8 cellular contexts compared by ENCODE assay signal in the genomic region with DNA sequence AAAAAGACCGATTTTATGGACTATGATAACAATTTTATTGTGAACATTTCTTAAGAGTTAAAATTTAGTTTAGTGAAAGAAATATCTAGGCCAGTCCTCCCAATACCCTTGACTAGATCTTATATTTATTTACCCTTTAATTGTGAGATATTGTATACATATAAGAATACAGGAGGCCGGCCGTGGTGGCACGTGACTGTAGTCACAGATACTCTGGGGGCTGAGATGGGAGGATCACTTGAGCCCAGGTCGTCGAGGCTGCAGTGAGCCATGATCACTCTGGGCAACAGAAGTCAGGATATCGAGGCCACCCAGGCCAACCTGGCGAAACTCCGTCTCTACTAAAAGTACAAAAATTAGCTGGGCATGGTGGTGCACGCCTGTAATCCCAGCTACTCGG. TPM values are rescaled to one million over a fixed set of nuclear protein-coding genes. Genes with fewer than 3 reads are reported as not detected.
A peak's percentile ranks its signal among the peaks of the same experiment; 100 is the strongest.
DNase-seq lines count a peak whose midpoint lies in the region; ATAC-seq and TF ChIP-seq lines count a peak whose summit lies in the region.

No MANE protein-coding gene starts in this region.

- H3K27ac Mint-ChIP-seq in activated CD8-positive, alpha-beta T cell treated with anti-CD3 and anti-CD28 coated beads, Interleukin-2, amount 10 ng/mL, durations not matched to agents 7 days and 5 days, result peak overlapping the region; percentile 99

- DNase-seq in cardiac muscle cell (ENCODE audit: low read depth in 1 of 2, low spot score in 1 of 2) (no peak), Right ventricle myocardium inferior (ENCODE audit: missing footprints) (no peak), upper lobe of left lung (no peak), GDM1 (lab: John Stamatoyannopoulos, UW) (no peak), medulla oblongata (ENCODE audit: extremely low spot score) (no peak), inferior parietal cortex (ENCODE audit: extremely low spot score) (no peak)
- DNase-seq in activated CD8-positive, alpha-beta T cell treated with anti-CD3 and anti-CD28 coated beads, Interleukin-2, amount 10 ng/mL, durations not matched to agents 7 days and 5 days, result no peak

- H3K27me3 ChIP-seq in cardiac muscle cell (no peaks in the 10 kb centered on the region), liver (ENCODE audit: control insufficient read depth in 4 of 4, insufficient read depth in 4 of 4, low read length in 3 of 4) (no peaks in the 10 kb centered on the region), upper lobe of left lung (no peaks in the 10 kb centered on the region)

- POLR2A ChIA-PET in activated CD8-positive, alpha-beta T cell treated with anti-CD3 and anti-CD28 coated beads, Interleukin-2, amount 10 ng/mL, durations not matched to agents 7 days and 5 days (lab: Charles Lee), result interaction anchor here (0.6 to 1.3 kb wide), 6 partner anchors 9 to 147 kb away, joined by 3 to 5 read pairs (median 4); a partner anchor contains a TSS

- CTCF ChIA-PET in activated CD8-positive, alpha-beta T cell treated with anti-CD3 and anti-CD28 coated beads, Interleukin-2, amount 10 ng/mL, durations not matched to agents 7 days and 5 days (lab: Charles Lee), result interaction anchor here (1.2 to 1.6 kb wide), 3 partner anchors 12 to 136 kb away, joined by 4 to 6 read pairs (median 4); no protein-coding TSS in a partner anchor

- H3K9ac ChIP-seq in liver (ENCODE audit: low read depth in 1 of 2, low read length in 2 of 2), result peak overlapping the region; percentile 81

- no peak for TF ChIP-seq EP300 in upper lobe of left lung (IDR thresholded peaks at IDR 0.05)

- TF ChIP-seq RAD21 in liver (IDR thresholded peaks at IDR 0.05), result no peak

- no peak for TF ChIP-seq POLR2A in upper lobe of left lung (IDR thresholded peaks at IDR 0.05)

- ATAC-seq in Right ventricle myocardium inferior (no peak), upper lobe of left lung (ENCODE audit: low FRiP score in 2 of 2) (no peak)
- ATAC-seq in activated CD8-positive, alpha-beta T cell treated with anti-CD3 and anti-CD28 coated beads, Interleukin-2, amount 10 ng/mL, durations not matched to agents 7 days and 5 days, result no peak

- H3K9me3 ChIP-seq in cardiac muscle cell (ENCODE audit: low read depth) (no peaks in the 10 kb centered on the region), liver (ENCODE audit: control insufficient read depth in 4 of 4, low read length in 3 of 4) (no peaks in the 10 kb centered on the region), upper lobe of left lung (no peaks in the 10 kb centered on the region)

- WGBS in liver, result 75% methylated on average over 11 of the region's 11 CpGs
- WGBS in upper lobe of left lung, 2 donors, result 71 to 76% methylated on average over 11 of the region's 11 CpGs

- peaks cover 4% of the 10 kb centered on the region for H3K27me3 Mint-ChIP-seq in activated CD8-positive, alpha-beta T cell treated with anti-CD3 and anti-CD28 coated beads, Interleukin-2, amount 10 ng/mL, durations not matched to agents 7 days and 5 days (ENCODE audit: low read depth)

- no peaks in the 10 kb centered on the region for H3K9me3 Mint-ChIP-seq in activated CD8-positive, alpha-beta T cell treated with anti-CD3 and anti-CD28 coated beads, Interleukin-2, amount 10 ng/mL, durations not matched to agents 7 days and 5 days (ENCODE audit: insufficient read depth)

- no peak for TF ChIP-seq CTCF in cardiac muscle cell (IDR thresholded peaks at IDR 0.05; ENCODE audit: low read depth, low read length)
- TF ChIP-seq CTCF in liver (IDR thresholded peaks at IDR 0.05; ENCODE audit: low read depth, low read length, missing input control), result no peak
- no peak for TF ChIP-seq CTCF in upper lobe of left lung (IDR thresholded peaks at IDR 0.05)

- H3K27ac ChIP-seq in cardiac muscle cell (peak overlapping the region; percentile 74), liver (ENCODE audit: low read depth in 1 of 2, low read length in 2 of 2) (peak overlapping the region; percentile 73 to 74), upper lobe of left lung (peak overlapping the region; percentile 79 to 93 (median 90))

- H3K4me3 ChIP-seq in cardiac muscle cell (peak overlapping the region; percentile 77), liver (ENCODE audit: low read depth in 1 of 3, low read length in 3 of 3) (peak overlapping the region in 1 of 3 donors; percentile 64), upper lobe of left lung (peak overlapping the region; percentile 75 to 97 (median 89))

- peaks cover 26% of the 10 kb centered on the region for H3K36me3 Mint-ChIP-seq in activated CD8-positive, alpha-beta T cell treated with anti-CD3 and anti-CD28 coated beads, Interleukin-2, amount 10 ng/mL, durations not matched to agents 7 days and 5 days (ENCODE audit: low read depth)

- peak overlapping the region; percentile 91 for H3K4me3 Mint-ChIP-seq in activated CD8-positive, alpha-beta T cell treated with anti-CD3 and anti-CD28 coated beads, Interleukin-2, amount 10 ng/mL, durations not matched to agents 7 days and 5 days

- intact Hi-C loops in Right ventricle myocardium inferior (cut with DNase I), result loop anchor here (1.0 to 10.0 kb wide), 2 partner anchors 51 to 241 kb away; a partner anchor contains a TSS

- peaks cover under 1% of the 10 kb centered on the region for H3K36me3 ChIP-seq in cardiac muscle cell
- peaks cover 0 to 20% (median 14%) of the 10 kb centered on the region in 4 donors for H3K36me3 ChIP-seq in liver (ENCODE audit: control insufficient read depth in 4 of 4, insufficient read depth in 3 of 4, low read depth in 1 of 4, low read length in 3 of 4)
- H3K36me3 ChIP-seq in upper lobe of left lung, result peaks cover 5 to 17% (median 10%) of the 10 kb centered on the region in 4 donors

- H3K4me1 ChIP-seq in cardiac muscle cell (ENCODE audit: low read depth), result no peaks in the 10 kb centered on the region
- peaks cover 3 to 19% (median 12%) of the 10 kb centered on the region in 4 donors for H3K4me1 ChIP-seq in liver (ENCODE audit: control insufficient read depth in 4 of 4, insufficient read depth in 4 of 4, low read length in 3 of 4)
- H3K4me1 ChIP-seq in upper lobe of left lung, result peaks cover 10 to 24% (median 20%) of the 10 kb centered on the region in 4 donors

- H3K4me1 Mint-ChIP-seq in activated CD8-positive, alpha-beta T cell treated with anti-CD3 and anti-CD28 coated beads, Interleukin-2, amount 10 ng/mL, durations not matched to agents 7 days and 5 days (ENCODE audit: low read depth), result peaks cover 38% of the 10 kb centered on the region

TF ChIP-seq in liver, 16 proteins besides CTCF, POLR2A, EP300 and RAD21 (continues in another document):
- no peak for TF ChIP-seq SP1 (IDR thresholded peaks at IDR 0.05)
- TF ChIP-seq, protein P1, sequence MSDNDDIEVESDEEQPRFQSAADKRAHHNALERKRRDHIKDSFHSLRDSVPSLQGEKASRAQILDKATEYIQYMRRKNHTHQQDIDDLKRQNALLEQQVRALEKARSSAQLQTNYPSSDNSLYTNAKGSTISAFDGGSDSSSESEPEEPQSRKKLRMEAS (IDR thresholded peaks at IDR 0.05), result no peak

RNA-seq across cellular contexts. Expression of a gene that starts 0.8 kb away (rescaled TPM):
- total RNA-seq in cardiac muscle cell, result 16.8 and 21.1 TPM in 2 replicates
- polyA plus RNA-seq in cardiac muscle cell, result 24.5 and 28.6 TPM in 2 replicates
- total RNA-seq in Right ventricle myocardium inferior, result 19.1 TPM
- total RNA-seq in activated CD8-positive, alpha-beta T cell treated with anti-CD3 and anti-CD28 coated beads, Interleukin-2, amount 10 ng/mL, durations not matched to agents 7 days and 5 days, result 10 to 100 TPM; 34.0 to 35.1 TPM
- total RNA-seq in liver, result 10 to 100 TPM; 27.5 to 32.5 TPM
- polyA plus RNA-seq in liver, result 10 to 100 TPM; 27.8 to 33.8 TPM
- total RNA-seq in upper lobe of left lung, result 100 to 1,000 TPM in 4 of 6 donors, 10 to 100 TPM in 2; 57.3 to 123 (median 105) TPM

RNA-seq across cellular contexts. Expression of a gene that starts 8.0 kb away (rescaled TPM):
- 66.7 and 129 TPM in 2 replicates for total RNA-seq in cardiac muscle cell
- 86.2 and 126 TPM in 2 replicates for polyA plus RNA-seq in cardiac muscle cell
- 8.1 TPM for total RNA-seq in Right ventricle myocardium inferior
- 10 to 100 TPM; 50.6 to 50.8 TPM for total RNA-seq in activated CD8-positive, alpha-beta T cell treated with anti-CD3 and anti-CD28 coated beads, Interleukin-2, amount 10 ng/mL, durations not matched to agents 7 days and 5 days
- 10 to 100 TPM; 50.5 to 58.7 TPM for total RNA-seq in liver
- polyA plus RNA-seq in liver, result 100 to 1,000 TPM; 178 to 229 TPM
- total RNA-seq in upper lobe of left lung, result 100 to 1,000 TPM in 4 of 6 donors, 10 to 100 TPM in 2; 84.9 to 206 (median 105) TPM

RNA-seq across cellular contexts. Expression of a gene that starts 14.0 kb away (rescaled TPM):
- 1.2 and 1.6 TPM in 2 replicates for total RNA-seq in cardiac muscle cell
- polyA plus RNA-seq in cardiac muscle cell, result 1.5 and 2.8 TPM in 2 replicates
- total RNA-seq in Right ventricle myocardium inferior, result 0.24 TPM
- 1 to 10 TPM; 1.1 to 1.2 TPM for total RNA-seq in activated CD8-positive, alpha-beta T cell treated with anti-CD3 and anti-CD28 coated beads, Interleukin-2, amount 10 ng/mL, durations not matched to agents 7 days and 5 days
- total RNA-seq in liver, result under 1 TPM; 0.19 to 0.92 TPM
- under 1 TPM; 0.43 to 0.75 TPM for polyA plus RNA-seq in liver
- 1 to 10 TPM in 5 of 6 donors, under 1 TPM in 1; 0.81 to 4.2 (median 1.4) TPM for total RNA-seq in upper lobe of left lung

RNA-seq across cellular contexts. Expression of a gene that starts 51.1 kb away (rescaled TPM):
- total RNA-seq in cardiac muscle cell, result 21.0 and 41.3 TPM in 2 replicates
- polyA plus RNA-seq in cardiac muscle cell, result 23.4 and 33.8 TPM in 2 replicates
- total RNA-seq in Right ventricle myocardium inferior, result 27.6 TPM
- 10 to 100 TPM; 29.4 to 35.6 TPM for total RNA-seq in activated CD8-positive, alpha-beta T cell treated with anti-CD3 and anti-CD28 coated beads, Interleukin-2, amount 10 ng/mL, durations not matched to agents 7 days and 5 days
- 10 to 100 TPM; 10.4 to 41.2 TPM for total RNA-seq in liver
- 10 to 100 TPM; 18.4 to 21.0 TPM for polyA plus RNA-seq in liver
- total RNA-seq in upper lobe of left lung, result 100 to 1,000 TPM in 1 of 6 donors, 10 to 100 TPM in 5; 19.4 to 104 (median 32.5) TPM

RNA-seq across cellular contexts. Expression of a gene that starts 51.5 kb away (rescaled TPM):
- total RNA-seq in cardiac muscle cell, result 45.1 and 58.2 TPM in 2 replicates
- 57.2 and 71.3 TPM in 2 replicates for polyA plus RNA-seq in cardiac muscle cell
- 19.7 TPM for total RNA-seq in Right ventricle myocardium inferior
- total RNA-seq in activated CD8-positive, alpha-beta T cell treated with anti-CD3 and anti-CD28 coated beads, Interleukin-2, amount 10 ng/mL, durations not matched to agents 7 days and 5 days, result 10 to 100 TPM; 42.9 to 47.2 TPM
- total RNA-seq in liver, result 10 to 100 TPM in 1 of 2 donors, 1 to 10 TPM in 1; 10.0 to 13.8 TPM
- 10 to 100 TPM; 25.9 to 32.5 TPM for polyA plus RNA-seq in liver
- total RNA-seq in upper lobe of left lung, result 10 to 100 TPM; 15.4 to 51.3 (median 30.0) TPM
